ENCODE assay signal across 1 cellular context in genomic region chr9:128056086-128056485, GRCh38.
TF ChIP-seq lines count a peak whose summit lies in the region.

No MANE protein-coding gene starts in this region.

TF ChIP-seq in GM23338, 12 proteins besides CTCF, POLR2A, EP300 and RAD21 (continued from another document):
- TF ChIP-seq REST (IDR thresholded peaks at IDR 0.05; ENCODE audit: unreplicated experiment): no peak
- TF ChIP-seq ZNF114 (CRISPR knock-in tag; IDR thresholded peaks at IDR 0.05): no peak
- no peak for TF ChIP-seq ZNF462 (CRISPR knock-in tag; IDR thresholded peaks at IDR 0.05)
- TF ChIP-seq EZH2 (IDR thresholded peaks at IDR 0.05; ENCODE audit: low read depth, unreplicated experiment): no peak
- no peak for TF ChIP-seq NANOG (IDR thresholded peaks at IDR 0.05; ENCODE audit: borderline replicate concordance)
- no peak for TF ChIP-seq POLR2AphosphoS5 (IDR thresholded peaks at IDR 0.05; ENCODE audit: low read depth)
- TF ChIP-seq ETS1 (IDR thresholded peaks at IDR 0.05): no peak
